1 cellular context compared by ENCODE assay signal in the genomic region with DNA sequence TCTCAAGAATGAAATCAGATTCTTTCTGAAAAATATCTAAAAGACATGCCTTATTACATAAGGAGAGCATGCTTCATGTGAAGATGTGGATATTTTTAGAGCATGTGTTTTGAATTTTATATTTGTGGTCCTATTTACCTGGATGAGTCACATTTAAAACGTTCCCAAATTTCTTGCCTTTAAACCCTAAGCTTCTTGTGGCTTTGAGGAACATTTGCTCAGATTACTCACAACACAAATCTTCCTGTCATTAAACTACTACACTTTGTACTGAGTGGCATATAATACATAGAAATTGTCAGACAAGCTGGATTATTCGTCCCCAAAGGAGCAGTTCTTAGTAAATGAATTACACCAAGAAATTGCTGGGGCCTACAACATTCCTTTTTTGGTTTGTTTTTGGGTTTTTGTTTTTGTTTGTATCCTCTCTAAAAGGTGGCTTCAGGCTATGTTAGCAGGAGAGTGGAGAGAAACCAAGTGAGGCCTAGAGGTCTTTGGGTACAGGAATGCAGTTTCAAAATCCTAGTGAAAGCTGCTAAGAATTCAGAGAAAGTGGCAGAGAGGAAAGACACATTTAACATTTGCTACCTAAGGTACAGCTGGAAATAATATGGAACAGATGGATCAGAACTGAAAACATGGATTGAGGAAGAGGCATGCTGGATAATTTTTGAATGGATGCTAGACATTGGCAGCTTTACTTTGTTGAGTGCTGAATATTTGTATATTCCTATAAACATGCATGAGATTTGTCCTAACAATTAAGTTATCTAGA.
TF ChIP-seq lines count a peak whose summit lies in the region.

No MANE protein-coding gene starts in this region.

TF ChIP-seq in HepG2, 621 proteins besides CTCF, POLR2A, EP300 and RAD21 (continued from another document):
- TF ChIP-seq, protein P1, sequence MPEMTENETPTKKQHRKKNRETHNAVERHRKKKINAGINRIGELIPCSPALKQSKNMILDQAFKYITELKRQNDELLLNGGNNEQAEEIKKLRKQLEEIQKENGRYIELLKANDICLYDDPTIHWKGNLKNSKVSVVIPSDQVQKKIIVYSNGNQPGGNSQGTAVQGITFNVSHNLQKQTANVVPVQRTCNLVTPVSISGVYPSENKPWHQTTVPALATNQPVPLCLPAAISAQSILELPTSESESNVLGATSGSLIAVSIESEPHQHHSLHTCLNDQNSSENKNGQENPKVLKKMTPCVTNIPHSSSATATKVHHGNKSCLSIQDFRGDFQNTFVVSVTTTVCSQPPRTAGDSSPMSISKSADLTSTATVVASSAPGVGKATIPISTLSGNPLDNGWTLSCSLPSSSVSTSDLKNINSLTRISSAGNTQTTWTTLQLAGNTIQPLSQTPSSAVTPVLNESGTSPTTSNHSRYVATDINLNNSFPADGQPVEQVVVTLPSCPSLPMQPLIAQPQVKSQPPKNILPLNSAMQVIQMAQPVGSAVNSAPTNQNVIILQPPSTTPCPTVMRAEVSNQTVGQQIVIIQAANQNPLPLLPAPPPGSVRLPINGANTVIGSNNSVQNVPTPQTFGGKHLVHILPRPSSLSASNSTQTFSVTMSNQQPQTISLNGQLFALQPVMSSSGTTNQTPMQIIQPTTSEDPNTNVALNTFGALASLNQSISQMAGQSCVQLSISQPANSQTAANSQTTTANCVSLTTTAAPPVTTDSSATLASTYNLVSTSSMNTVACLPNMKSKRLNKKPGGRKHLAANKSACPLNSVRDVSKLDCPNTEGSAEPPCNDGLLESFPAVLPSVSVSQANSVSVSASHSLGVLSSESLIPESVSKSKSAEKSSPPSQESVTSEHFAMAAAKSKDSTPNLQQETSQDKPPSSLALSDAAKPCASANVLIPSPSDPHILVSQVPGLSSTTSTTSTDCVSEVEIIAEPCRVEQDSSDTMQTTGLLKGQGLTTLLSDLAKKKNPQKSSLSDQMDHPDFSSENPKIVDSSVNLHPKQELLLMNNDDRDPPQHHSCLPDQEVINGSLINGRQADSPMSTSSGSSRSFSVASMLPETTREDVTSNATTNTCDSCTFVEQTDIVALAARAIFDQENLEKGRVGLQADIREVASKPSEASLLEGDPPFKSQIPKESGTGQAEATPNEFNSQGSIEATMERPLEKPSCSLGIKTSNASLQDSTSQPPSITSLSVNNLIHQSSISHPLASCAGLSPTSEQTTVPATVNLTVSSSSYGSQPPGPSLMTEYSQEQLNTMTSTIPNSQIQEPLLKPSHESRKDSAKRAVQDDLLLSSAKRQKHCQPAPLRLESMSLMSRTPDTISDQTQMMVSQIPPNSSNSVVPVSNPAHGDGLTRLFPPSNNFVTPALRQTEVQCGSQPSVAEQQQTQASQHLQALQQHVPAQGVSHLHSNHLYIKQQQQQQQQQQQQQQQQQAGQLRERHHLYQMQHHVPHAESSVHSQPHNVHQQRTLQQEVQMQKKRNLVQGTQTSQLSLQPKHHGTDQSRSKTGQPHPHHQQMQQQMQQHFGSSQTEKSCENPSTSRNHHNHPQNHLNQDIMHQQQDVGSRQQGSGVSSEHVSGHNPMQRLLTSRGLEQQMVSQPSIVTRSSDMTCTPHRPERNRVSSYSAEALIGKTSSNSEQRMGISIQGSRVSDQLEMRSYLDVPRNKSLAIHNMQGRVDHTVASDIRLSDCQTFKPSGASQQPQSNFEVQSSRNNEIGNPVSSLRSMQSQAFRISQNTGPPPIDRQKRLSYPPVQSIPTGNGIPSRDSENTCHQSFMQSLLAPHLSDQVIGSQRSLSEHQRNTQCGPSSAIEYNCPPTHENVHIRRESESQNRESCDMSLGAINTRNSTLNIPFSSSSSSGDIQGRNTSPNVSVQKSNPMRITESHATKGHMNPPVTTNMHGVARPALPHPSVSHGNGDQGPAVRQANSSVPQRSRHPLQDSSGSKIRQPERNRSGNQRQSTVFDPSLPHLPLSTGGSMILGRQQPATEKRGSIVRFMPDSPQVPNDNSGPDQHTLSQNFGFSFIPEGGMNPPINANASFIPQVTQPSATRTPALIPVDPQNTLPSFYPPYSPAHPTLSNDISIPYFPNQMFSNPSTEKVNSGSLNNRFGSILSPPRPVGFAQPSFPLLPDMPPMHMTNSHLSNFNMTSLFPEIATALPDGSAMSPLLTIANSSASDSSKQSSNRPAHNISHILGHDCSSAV (CRISPR knock-in tag; IDR thresholded peaks at IDR 0.05; ENCODE audit: borderline replicate concordance): no peak
- TF ChIP-seq, protein P2, sequence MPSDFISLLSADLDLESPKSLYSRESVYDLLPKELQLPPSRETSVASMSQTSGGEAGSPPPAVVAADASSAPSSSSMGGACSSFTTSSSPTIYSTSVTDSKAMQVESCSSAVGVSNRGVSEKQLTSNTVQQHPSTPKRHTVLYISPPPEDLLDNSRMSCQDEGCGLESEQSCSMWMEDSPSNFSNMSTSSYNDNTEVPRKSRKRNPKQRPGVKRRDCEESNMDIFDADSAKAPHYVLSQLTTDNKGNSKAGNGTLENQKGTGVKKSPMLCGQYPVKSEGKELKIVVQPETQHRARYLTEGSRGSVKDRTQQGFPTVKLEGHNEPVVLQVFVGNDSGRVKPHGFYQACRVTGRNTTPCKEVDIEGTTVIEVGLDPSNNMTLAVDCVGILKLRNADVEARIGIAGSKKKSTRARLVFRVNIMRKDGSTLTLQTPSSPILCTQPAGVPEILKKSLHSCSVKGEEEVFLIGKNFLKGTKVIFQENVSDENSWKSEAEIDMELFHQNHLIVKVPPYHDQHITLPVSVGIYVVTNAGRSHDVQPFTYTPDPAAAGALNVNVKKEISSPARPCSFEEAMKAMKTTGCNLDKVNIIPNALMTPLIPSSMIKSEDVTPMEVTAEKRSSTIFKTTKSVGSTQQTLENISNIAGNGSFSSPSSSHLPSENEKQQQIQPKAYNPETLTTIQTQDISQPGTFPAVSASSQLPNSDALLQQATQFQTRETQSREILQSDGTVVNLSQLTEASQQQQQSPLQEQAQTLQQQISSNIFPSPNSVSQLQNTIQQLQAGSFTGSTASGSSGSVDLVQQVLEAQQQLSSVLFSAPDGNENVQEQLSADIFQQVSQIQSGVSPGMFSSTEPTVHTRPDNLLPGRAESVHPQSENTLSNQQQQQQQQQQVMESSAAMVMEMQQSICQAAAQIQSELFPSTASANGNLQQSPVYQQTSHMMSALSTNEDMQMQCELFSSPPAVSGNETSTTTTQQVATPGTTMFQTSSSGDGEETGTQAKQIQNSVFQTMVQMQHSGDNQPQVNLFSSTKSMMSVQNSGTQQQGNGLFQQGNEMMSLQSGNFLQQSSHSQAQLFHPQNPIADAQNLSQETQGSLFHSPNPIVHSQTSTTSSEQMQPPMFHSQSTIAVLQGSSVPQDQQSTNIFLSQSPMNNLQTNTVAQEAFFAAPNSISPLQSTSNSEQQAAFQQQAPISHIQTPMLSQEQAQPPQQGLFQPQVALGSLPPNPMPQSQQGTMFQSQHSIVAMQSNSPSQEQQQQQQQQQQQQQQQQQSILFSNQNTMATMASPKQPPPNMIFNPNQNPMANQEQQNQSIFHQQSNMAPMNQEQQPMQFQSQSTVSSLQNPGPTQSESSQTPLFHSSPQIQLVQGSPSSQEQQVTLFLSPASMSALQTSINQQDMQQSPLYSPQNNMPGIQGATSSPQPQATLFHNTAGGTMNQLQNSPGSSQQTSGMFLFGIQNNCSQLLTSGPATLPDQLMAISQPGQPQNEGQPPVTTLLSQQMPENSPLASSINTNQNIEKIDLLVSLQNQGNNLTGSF (CRISPR knock-in tag; IDR thresholded peaks at IDR 0.05): no peak
- TF ChIP-seq ZFX (CRISPR knock-in tag; IDR thresholded peaks at IDR 0.05; ENCODE audit: low read depth) (no peak), ZFP82 (CRISPR knock-in tag; IDR thresholded peaks at IDR 0.05; ENCODE audit: borderline replicate concordance) (no peak), ZBTB20 (CRISPR knock-in tag; IDR thresholded peaks at IDR 0.05; ENCODE audit: borderline replicate concordance, low read depth) (no peak), ZNF17 (CRISPR knock-in tag; IDR thresholded peaks at IDR 0.05) (no peak), IRX3 (CRISPR knock-in tag; IDR thresholded peaks at IDR 0.05; ENCODE audit: borderline replicate concordance, low read depth) (no peak), ZNF296 (CRISPR knock-in tag; conservative IDR thresholded peaks at IDR 0.05) (no peak), LCORL (IDR thresholded peaks at IDR 0.05) (no peak), LCORL (CRISPR knock-in tag; IDR thresholded peaks at IDR 0.05) (no peak)
- TF ChIP-seq, protein P3, sequence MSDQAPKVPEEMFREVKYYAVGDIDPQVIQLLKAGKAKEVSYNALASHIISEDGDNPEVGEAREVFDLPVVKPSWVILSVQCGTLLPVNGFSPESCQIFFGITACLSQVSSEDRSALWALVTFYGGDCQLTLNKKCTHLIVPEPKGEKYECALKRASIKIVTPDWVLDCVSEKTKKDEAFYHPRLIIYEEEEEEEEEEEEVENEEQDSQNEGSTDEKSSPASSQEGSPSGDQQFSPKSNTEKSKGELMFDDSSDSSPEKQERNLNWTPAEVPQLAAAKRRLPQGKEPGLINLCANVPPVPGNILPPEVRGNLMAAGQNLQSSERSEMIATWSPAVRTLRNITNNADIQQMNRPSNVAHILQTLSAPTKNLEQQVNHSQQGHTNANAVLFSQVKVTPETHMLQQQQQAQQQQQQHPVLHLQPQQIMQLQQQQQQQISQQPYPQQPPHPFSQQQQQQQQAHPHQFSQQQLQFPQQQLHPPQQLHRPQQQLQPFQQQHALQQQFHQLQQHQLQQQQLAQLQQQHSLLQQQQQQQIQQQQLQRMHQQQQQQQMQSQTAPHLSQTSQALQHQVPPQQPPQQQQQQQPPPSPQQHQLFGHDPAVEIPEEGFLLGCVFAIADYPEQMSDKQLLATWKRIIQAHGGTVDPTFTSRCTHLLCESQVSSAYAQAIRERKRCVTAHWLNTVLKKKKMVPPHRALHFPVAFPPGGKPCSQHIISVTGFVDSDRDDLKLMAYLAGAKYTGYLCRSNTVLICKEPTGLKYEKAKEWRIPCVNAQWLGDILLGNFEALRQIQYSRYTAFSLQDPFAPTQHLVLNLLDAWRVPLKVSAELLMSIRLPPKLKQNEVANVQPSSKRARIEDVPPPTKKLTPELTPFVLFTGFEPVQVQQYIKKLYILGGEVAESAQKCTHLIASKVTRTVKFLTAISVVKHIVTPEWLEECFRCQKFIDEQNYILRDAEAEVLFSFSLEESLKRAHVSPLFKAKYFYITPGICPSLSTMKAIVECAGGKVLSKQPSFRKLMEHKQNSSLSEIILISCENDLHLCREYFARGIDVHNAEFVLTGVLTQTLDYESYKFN (CRISPR knock-in tag; conservative IDR thresholded peaks at IDR 0.05): no peak
